Comparison of ENCODE assay signal across 25 cellular contexts in genomic region chr3:104745313-104745712, GRCh38.
DNase-seq lines count a peak whose midpoint lies in the region; ATAC-seq and TF ChIP-seq lines count a peak whose summit lies in the region.
"Had no signal": no experiment of that assay in that cellular context is flagged by ENCODE, and none has a peak within 500 bp of the region (broad histone marks: within the 10 kb centered on the region; RNA-seq: fewer than 3 reads in every experiment).

No MANE protein-coding gene starts in this region.

- H3K9me3 ChIP-seq in IMR-90 (ENCODE audit: control insufficient read depth, insufficient read depth, low read length) (no peaks in the 10 kb centered on the region), endodermal cell (ENCODE audit: control insufficient read depth, low read length) (peaks cover 5% of the 10 kb centered on the region)
- H3K9me3 ChIP-seq: BE2C, BLaER1 had no signal

- no peak overlapping the region for H3K4me2 ChIP-seq in IMR-90 (ENCODE audit: low read depth, low read length)
- no peak overlapping the region for H3K4me2 ChIP-seq in mesendoderm (ENCODE audit: low read length)
- H3K4me2 ChIP-seq: BLaER1 had no signal

- H3K9ac ChIP-seq in IMR-90 (ENCODE audit: low read depth, low read length) (no peak overlapping the region), endodermal cell (ENCODE audit: extremely low read depth, low read length, poor library complexity, severe bottlenecking) (no peak overlapping the region), mesendoderm (ENCODE audit: low read length) (no peak overlapping the region)
- H3K9ac ChIP-seq: BLaER1 had no signal

- no peaks in the 10 kb centered on the region for H3K27me3 Mint-ChIP-seq in endodermal cell (ENCODE audit: insufficient read depth)
- H3K27me3 Mint-ChIP-seq: CD4-positive, alpha-beta memory T cell; CD4-positive, CD25-positive, alpha-beta regulatory T cell; CD8-positive, alpha-beta memory T cell had no signal

- H3K36me3 ChIP-seq in IMR-90 (ENCODE audit: control insufficient read depth, insufficient read depth, low read length) (no peaks in the 10 kb centered on the region), endodermal cell (ENCODE audit: control insufficient read depth, insufficient read depth, low read length) (no peaks in the 10 kb centered on the region), mesendoderm (ENCODE audit: control insufficient read depth, insufficient read depth, low read length) (no peaks in the 10 kb centered on the region)
- H3K36me3 ChIP-seq: BE2C, BLaER1 had no signal

- H3K4me3 ChIP-seq in IMR-90 (ENCODE audit: insufficient read depth, low read depth, low read length), result no peak overlapping the region
- H3K4me3 ChIP-seq in endodermal cell (ENCODE audit: low read length), result peak overlapping the region; percentile 51
- H3K4me3 ChIP-seq in mesendoderm (ENCODE audit: low read length), result no peak overlapping the region
- H3K4me3 ChIP-seq: BLaER1, GM12878 had no signal

- no peak overlapping the region for H2AK5ac ChIP-seq in IMR-90 (ENCODE audit: low read depth, low read length)
- H2AK5ac ChIP-seq in mesendoderm (ENCODE audit: low read length), result no peak overlapping the region

- BruUV-seq in IMR-90 (replicated peaks; lab: Mats Ljungman, UMichigan), result no TSS peak

- no peaks in the 10 kb centered on the region for H3K9me3 Mint-ChIP-seq in endodermal cell
- H3K9me3 Mint-ChIP-seq: CD4-positive, alpha-beta memory T cell; CD4-positive, CD25-positive, alpha-beta regulatory T cell had no signal

- H2BK5ac ChIP-seq in IMR-90 (ENCODE audit: low read depth, low read length, poor library complexity, severe bottlenecking), result peak overlapping the region; percentile 26
- H2BK5ac ChIP-seq in mesendoderm (ENCODE audit: low read length), result no peak overlapping the region

- H3K36me3 Mint-ChIP-seq in endodermal cell (ENCODE audit: low read depth), result no peaks in the 10 kb centered on the region
- H3K36me3 Mint-ChIP-seq: CD14-positive monocyte; CD4-positive, alpha-beta memory T cell; CD4-positive, CD25-positive, alpha-beta regulatory T cell; CD8-positive, alpha-beta memory T cell had no signal

- H3K56ac ChIP-seq in IMR-90 (ENCODE audit: extremely low read depth, insufficient read depth, low read length) (no peak overlapping the region), mesendoderm (ENCODE audit: low read length) (no peak overlapping the region)

- peak overlapping the region; percentile 33 for H3K27ac Mint-ChIP-seq in endodermal cell
- H3K27ac Mint-ChIP-seq: CD14-positive monocyte; CD4-positive, alpha-beta memory T cell; CD4-positive, CD25-positive, alpha-beta regulatory T cell; CD8-positive, alpha-beta memory T cell had no signal

- in situ Hi-C loops in IMR-90 (cut with MboI; ENCODE audit: low sequenced_read_pairs), result no loop called here

- no peak overlapping the region for H4K8ac ChIP-seq in IMR-90 (ENCODE audit: low read depth in 2 of 2, low read length in 2 of 2)
- no peak overlapping the region for H4K8ac ChIP-seq in mesendoderm (ENCODE audit: low read depth, low read length)

- POLR2A ChIA-PET in IMR-90 (lab: Charles Lee; ENCODE audit: unreplicated experiment), result no interaction called here

- no peaks in the 10 kb centered on the region for H3K79me2 ChIP-seq in mesendoderm (ENCODE audit: control insufficient read depth, insufficient read depth, low read length)

- no peak overlapping the region for H3K4me3 Mint-ChIP-seq in endodermal cell
- H3K4me3 Mint-ChIP-seq: CD14-positive monocyte; CD4-positive, alpha-beta memory T cell; CD4-positive, CD25-positive, alpha-beta regulatory T cell; CD8-positive, alpha-beta memory T cell had no signal

- no peak overlapping the region for H2BK120ac ChIP-seq in IMR-90 (ENCODE audit: low read depth, low read length)
- no peak overlapping the region for H2BK120ac ChIP-seq in mesendoderm (ENCODE audit: low read depth, low read length)

- intact Hi-C loops in IMR-90 (cut with micrococcal nuclease), result no loop called here

- no peaks in the 10 kb centered on the region for H3K4me1 ChIP-seq in IMR-90 (ENCODE audit: control insufficient read depth, insufficient read depth, low read length)
- no peaks in the 10 kb centered on the region for H3K4me1 ChIP-seq in endodermal cell (ENCODE audit: control insufficient read depth, insufficient read depth, low read length)
- no peaks in the 10 kb centered on the region for H3K4me1 ChIP-seq in mesendoderm (ENCODE audit: control insufficient read depth, low read depth, low read length)
- H3K4me1 ChIP-seq: BE2C, BLaER1 had no signal

- no peaks in the 10 kb centered on the region for H3K79me1 ChIP-seq in IMR-90 (ENCODE audit: low read depth in 1 of 2, low read length in 2 of 2)
- no peaks in the 10 kb centered on the region for H3K79me1 ChIP-seq in mesendoderm (ENCODE audit: low read length)

- no peak for DNase-seq in IMR-90
- peak; percentile 73 for DNase-seq in NCI-H82 (lab: John Stamatoyannopoulos, UW)
- DNase-seq in endodermal cell, result no peak
- DNase-seq in mesendoderm, result peak; percentile 71
- DNase-seq in A172 (ENCODE audit: low spot score), result no peak
- no peak for DNase-seq in NCI-H524 treated with DMSO at 0.1 percent for 48 hours (lab: John Stamatoyannopoulos, UW)
- DNase-seq in nucleus accumbens (lab: John Stamatoyannopoulos, UW), result no peak
- DNase-seq in NOMO-1 (lab: John Stamatoyannopoulos, UW; ENCODE audit: unreplicated experiment in 2 of 2), result no peak
- DNase-seq: ACHN; BE2C; C1 segment of cervical spinal cord; CD4-positive, CD25-positive, alpha-beta regulatory T cell; CD8-positive, alpha-beta memory T cell; COR-L47; DMS 273 treated with DMSO at 0.1 percent for 48 hours; DMS153; DMS53; DMS79; DND-41; GDM1 had no signal

- dilution Hi-C loops in IMR-90 (cut with HindIII; ENCODE audit: low sequenced_read_pairs, unreplicated experiment), result no loop called here

- H3K4me1 Mint-ChIP-seq in endodermal cell, result peaks cover 7% of the 10 kb centered on the region
- H3K4me1 Mint-ChIP-seq: CD14-positive monocyte; CD4-positive, alpha-beta memory T cell; CD4-positive, CD25-positive, alpha-beta regulatory T cell; CD8-positive, alpha-beta memory T cell had no signal

- WGBS in IMR-90 (ENCODE audit: extremely low coverage in 2 of 2, insufficient read length in 1 of 2), 2 experiments, result no CpG with 5 or more reads among the region's 3 CpGs
- WGBS in endodermal cell (ENCODE audit: insufficient coverage in 1 of 2, insufficient read length in 1 of 2), 2 experiments, result 51% methylated on average over 3 of the region's 3 CpGs; no CpG with 5 or more reads in 1 of the 2 experiments
- no CpG with 5 or more reads among the region's 3 CpGs for WGBS in mesendoderm (ENCODE audit: extremely low coverage, insufficient coverage, low lambda C conversion rate)

- peak overlapping the region; percentile 55; the same call in 1 of the 2 replicates for H3K14ac ChIP-seq in IMR-90 (replicated peaks; ENCODE audit: low read depth, low read length)

- peak overlapping the region; percentile 45; the same call in 1 of the 2 replicates for H3K18ac ChIP-seq in IMR-90 (ENCODE audit: low read depth, low read length)
- H3K18ac ChIP-seq in mesendoderm (ENCODE audit: low read length), result no peak overlapping the region

- no peak for ATAC-seq in IMR-90 (ENCODE audit: low read depth)
- ATAC-seq: GM12878 had no signal

- H3K27me3 ChIP-seq in IMR-90 (ENCODE audit: control insufficient read depth, insufficient read depth, low read length) (no peaks in the 10 kb centered on the region), endodermal cell (ENCODE audit: control insufficient read depth, insufficient read depth, low read length, poor library complexity, severe bottlenecking) (no peaks in the 10 kb centered on the region), mesendoderm (ENCODE audit: insufficient read depth, low read length, poor library complexity) (no peaks in the 10 kb centered on the region)
- H3K27me3 ChIP-seq: BE2C, BLaER1 had no signal

- no peak overlapping the region for H2AK9ac ChIP-seq in IMR-90 (replicated peaks; ENCODE audit: low read depth, low read length, poor library complexity)

- H3K4ac ChIP-seq in IMR-90 (ENCODE audit: low read depth, low read length) (0 out of 2 replicates have a peak overlapping the region, but pooled peaks have one; percentile 10), mesendoderm (ENCODE audit: low read depth, low read length) (no peak overlapping the region)

- H3K27ac ChIP-seq in IMR-90 (ENCODE audit: insufficient read depth, low read length), result no peak overlapping the region
- no peak overlapping the region for H3K27ac ChIP-seq in endodermal cell (ENCODE audit: low read depth, low read length)
- H3K27ac ChIP-seq in mesendoderm (ENCODE audit: low read depth, low read length), result no peak overlapping the region
- H3K27ac ChIP-seq: 22Rv1, BLaER1 had no signal

- CTCF ChIA-PET in IMR-90 (lab: Yijun Ruan, JAX), result no interaction called here

- TF ChIP-seq POLR2A in IMR-90 (IDR thresholded peaks at IDR 0.05; ENCODE audit: low read depth, low read length), result no peak

- no peaks in the 10 kb centered on the region for H4K20me1 ChIP-seq in IMR-90 (ENCODE audit: insufficient read depth, low read length)
- H4K20me1 ChIP-seq: BLaER1 had no signal

- H2BK15ac ChIP-seq in IMR-90 (ENCODE audit: low read depth, low read length), result no peak overlapping the region
- no peak overlapping the region for H2BK15ac ChIP-seq in mesendoderm (replicated peaks; ENCODE audit: low read depth)

- H3K23ac ChIP-seq in IMR-90 (ENCODE audit: low read depth, low read length), result no peak overlapping the region; the same call in 1 of the 2 replicates
- H3K23ac ChIP-seq in mesendoderm (ENCODE audit: low read length), result no peak overlapping the region

- no peak overlapping the region for H2AFZ ChIP-seq in IMR-90 (replicated peaks; ENCODE audit: low read length, poor library complexity)

- no peak for TF ChIP-seq RAD21 in IMR-90 (IDR thresholded peaks at IDR 0.05; ENCODE audit: low read length)

- peak overlapping the region; percentile 14; the same call in 1 of the 2 replicates for H2BK20ac ChIP-seq in IMR-90 (ENCODE audit: low read depth, low read length)

- H4K5ac ChIP-seq in IMR-90 (ENCODE audit: low read depth, low read length), result no peak overlapping the region
- H4K5ac ChIP-seq in mesendoderm (ENCODE audit: low read length), result no peak overlapping the region

- H4K91ac ChIP-seq in IMR-90 (ENCODE audit: insufficient read depth, low read depth, low read length), result no peak overlapping the region

- H3K9me1 ChIP-seq in IMR-90 (ENCODE audit: insufficient read depth, low read length), result no peaks in the 10 kb centered on the region; the same call in 1 of the 2 replicates

- TF ChIP-seq CTCF in IMR-90 (conservative IDR thresholded peaks at IDR 0.05; ENCODE audit: low read depth, low read length), result no peak
- no peak for TF ChIP-seq CTCF in endodermal cell (conservative IDR thresholded peaks at IDR 0.05)

TF ChIP-seq in IMR-90, 13 proteins besides CTCF, POLR2A, EP300 and RAD21 (continues in another document):
- no peak for TF ChIP-seq BHLHE40 (IDR thresholded peaks at IDR 0.05; ENCODE audit: low read depth, low read length)
- TF ChIP-seq MAZ (IDR thresholded peaks at IDR 0.05; ENCODE audit: borderline replicate concordance, low read depth, low read length), result no peak

Comparison
In these comparisons a context has a peak if more than half of its experiments do, and no peak if none do; other contexts are left out.
1. DNase-seq: peak in NCI-H82 (single experiment) and mesendoderm (single experiment); none in IMR-90 (single experiment), endodermal cell (single experiment), A172 (single experiment), NCI-H524 treated with DMSO at 0.1 percent for 48 hours (single experiment), nucleus accumbens (0 of 56) and NOMO-1 (0 of 2).